In the genomic region with DNA sequence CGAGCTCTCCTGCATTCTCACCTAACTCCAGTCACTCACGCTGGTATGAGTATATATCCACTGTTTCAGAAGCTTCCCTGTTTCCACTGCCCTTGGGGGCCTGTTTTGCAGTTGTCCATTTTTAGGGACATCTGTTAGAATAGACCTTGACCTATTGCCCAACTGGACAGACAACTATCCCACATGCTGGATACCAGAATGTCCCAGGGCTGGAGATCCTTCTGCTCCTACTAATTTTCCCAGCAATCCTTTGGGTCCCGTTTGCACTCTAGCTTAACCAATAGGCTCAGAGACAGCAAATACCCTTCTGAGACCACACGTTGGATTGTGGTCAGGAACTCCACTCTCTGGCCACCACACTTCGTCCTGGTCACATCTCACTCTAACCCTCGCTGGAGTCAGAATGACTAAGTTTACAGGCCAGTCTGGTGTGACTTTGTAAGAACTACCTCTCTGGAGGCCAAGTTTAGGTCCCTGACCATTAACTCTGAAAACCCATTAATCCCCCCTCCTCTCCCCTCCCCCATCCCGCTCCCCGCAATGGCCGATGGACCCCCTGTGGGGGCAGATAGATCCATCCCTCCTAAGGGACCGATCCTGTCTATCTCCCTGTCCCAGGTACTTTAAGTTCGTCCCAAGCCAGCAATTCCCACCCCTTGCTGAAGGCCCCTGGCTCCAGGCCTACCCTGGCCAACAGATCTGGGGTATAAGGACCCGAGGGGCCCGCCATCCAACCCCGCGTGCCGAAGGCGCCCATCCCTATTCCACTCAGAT, we compare ENCODE assay signal across 8 cellular contexts. TPM values are rescaled to one million over a fixed set of nuclear protein-coding genes. Genes with fewer than 3 reads are reported as not detected.
DNase-seq lines count a peak whose midpoint lies in the region; ATAC-seq and TF ChIP-seq lines count a peak whose summit lies in the region.

No MANE protein-coding gene starts in this region.

- peak; percentile 27 for DNase-seq in HT-29 (ENCODE audit: low spot score)
- peak; percentile 29 for DNase-seq in amniotic epithelial cell (ENCODE audit: low read depth)
- DNase-seq in SIG-M5 (lab: John Stamatoyannopoulos, UW) = no peak
- no peak for DNase-seq in NCI-H1105 treated with DMSO at 0.1 percent for 48 hours (lab: John Stamatoyannopoulos, UW)

- peak overlapping the region; percentile 97 for H3K4me3 ChIP-seq in iPS-18c (ENCODE audit: insufficient read depth, low read depth, low read length)

- TF ChIP-seq CTCF in C4-2B (conservative IDR thresholded peaks at IDR 0.05) = no peak

- no peaks in the 10 kb centered on the region for H3K9me3 ChIP-seq in iPS-18c (ENCODE audit: control insufficient read depth, insufficient read depth, low read length)

- H3K27ac Mint-ChIP-seq in stimulated activated memory B cell treated with anti-CD40 and anti-IgM and Interleukin-4, amounts not matched to agents 10 μg/mL and 1 μg/mL and 100 μg/mL, for 72 hours = no peak overlapping the region

- ATAC-seq in stimulated activated memory B cell treated with anti-CD40 and anti-IgM and Interleukin-4, amounts not matched to agents 10 μg/mL and 1 μg/mL and 100 μg/mL, for 72 hours = no peak
- no peak for ATAC-seq in HG03521 (IDR thresholded peaks at IDR 0.05; ENCODE audit: unreplicated experiment)

- no peaks in the 10 kb centered on the region for H3K9me3 Mint-ChIP-seq in stimulated activated memory B cell treated with anti-CD40 and anti-IgM and Interleukin-4, amounts not matched to agents 10 μg/mL and 1 μg/mL and 100 μg/mL, for 72 hours

- no peaks in the 10 kb centered on the region for H3K36me3 Mint-ChIP-seq in stimulated activated memory B cell treated with anti-CD40 and anti-IgM and Interleukin-4, amounts not matched to agents 10 μg/mL and 1 μg/mL and 100 μg/mL, for 72 hours

- H3K27ac ChIP-seq in C4-2B = peak overlapping the region; percentile 93

- peaks cover 15% of the 10 kb centered on the region for H3K4me1 Mint-ChIP-seq in stimulated activated memory B cell treated with anti-CD40 and anti-IgM and Interleukin-4, amounts not matched to agents 10 μg/mL and 1 μg/mL and 100 μg/mL, for 72 hours

- H3K4me3 Mint-ChIP-seq in stimulated activated memory B cell treated with anti-CD40 and anti-IgM and Interleukin-4, amounts not matched to agents 10 μg/mL and 1 μg/mL and 100 μg/mL, for 72 hours = peak overlapping the region; percentile 54

- peaks cover 22% of the 10 kb centered on the region for H3K27me3 Mint-ChIP-seq in stimulated activated memory B cell treated with anti-CD40 and anti-IgM and Interleukin-4, amounts not matched to agents 10 μg/mL and 1 μg/mL and 100 μg/mL, for 72 hours

RNA-seq across cellular contexts. Expression of gene HMCES, which starts 35.5 kb away (rescaled TPM):
- total RNA-seq in HT-29 (2014; rRNA removed; shearing (Covaris generic)) = 58.0 and 63.5 TPM in 2 replicates

Comparison
In these comparisons a context has a peak if more than half of its experiments do, and no peak if none do; other contexts are left out.
1. DNase-seq: peak in HT-29 (single experiment) and amniotic epithelial cell (single experiment); none in SIG-M5 (single experiment) and NCI-H1105 treated with DMSO at 0.1 percent for 48 hours (single experiment).